In the genomic region with DNA sequence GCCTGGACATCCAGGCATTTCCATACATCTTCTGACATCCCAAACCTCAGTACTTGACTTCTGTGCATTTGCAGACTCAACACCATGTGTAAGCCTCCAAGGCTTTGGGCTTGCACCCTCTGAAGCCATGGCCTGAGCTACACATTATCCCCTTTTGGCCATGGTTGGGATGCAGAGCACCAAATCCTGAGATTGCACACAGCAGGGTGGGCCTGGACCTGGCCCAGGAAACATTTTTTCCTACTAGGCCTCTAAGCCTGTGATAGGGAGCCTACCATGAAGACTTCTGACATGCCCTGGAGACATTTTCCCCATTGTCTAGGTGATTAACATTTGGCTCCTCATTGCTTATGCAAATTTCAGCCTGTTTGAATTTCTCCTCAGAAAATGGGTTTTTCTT, we compare ENCODE assay signal across 23 cellular contexts.
"Had no signal": no experiment of that assay in that cellular context is flagged by ENCODE, and none has a peak within 500 bp of the region (broad histone marks: within the 10 kb centered on the region; RNA-seq: fewer than 3 reads in every experiment).

No MANE protein-coding gene starts in this region.

- H3K9me3 ChIP-seq: colonic mucosa, esophagus muscularis mucosa, gastrocnemius medialis had no signal

- ATAC-seq: effector memory CD8-positive, alpha-beta T cell; esophagus mucosa; foreskin keratinocyte; gastrocnemius medialis; gastroesophageal sphincter; heart left ventricle; heart right ventricle had no signal

- H3K27ac ChIP-seq: colonic mucosa, coronary artery, dorsolateral prefrontal cortex, epithelial cell of prostate, esophagus muscularis mucosa, esophagus squamous epithelium, foreskin keratinocyte, gastrocnemius medialis, gastroesophageal sphincter, heart left ventricle, heart right ventricle had no signal

- DNase-seq: colonic mucosa; cortex of kidney; dermis blood vessel endothelial cell; dorsolateral prefrontal cortex; effector CD4-positive, alpha-beta T cell; effector CD8-positive, alpha-beta T cell; effector memory CD8-positive, alpha-beta T cell; endodermal cell; erythroblast; esophagus squamous epithelium; foreskin fibroblast; foreskin keratinocyte; foreskin melanocyte; gastrocnemius medialis; glutamatergic neuron; head of caudate nucleus; heart left ventricle; heart right ventricle had no signal

- H3K36me3 ChIP-seq: colonic mucosa, esophagus muscularis mucosa, esophagus squamous epithelium, gastrocnemius medialis, gastroesophageal sphincter, heart left ventricle, heart right ventricle had no signal

- H3K4me3 ChIP-seq: colonic mucosa, coronary artery, dorsolateral prefrontal cortex, esophagus muscularis mucosa, esophagus squamous epithelium, gastrocnemius medialis, gastroesophageal sphincter, heart left ventricle, heart right ventricle had no signal

- H3K27me3 ChIP-seq: colonic mucosa, dorsolateral prefrontal cortex, esophagus muscularis mucosa, esophagus squamous epithelium, foreskin keratinocyte, gastrocnemius medialis, gastroesophageal sphincter, heart left ventricle, heart right ventricle had no signal

- H3K4me1 ChIP-seq: colonic mucosa, esophagus muscularis mucosa, esophagus squamous epithelium, foreskin keratinocyte, gastrocnemius medialis, gastroesophageal sphincter, heart left ventricle, heart right ventricle had no signal
